ENCODE assay signal across 8 cellular contexts in the genomic region with DNA sequence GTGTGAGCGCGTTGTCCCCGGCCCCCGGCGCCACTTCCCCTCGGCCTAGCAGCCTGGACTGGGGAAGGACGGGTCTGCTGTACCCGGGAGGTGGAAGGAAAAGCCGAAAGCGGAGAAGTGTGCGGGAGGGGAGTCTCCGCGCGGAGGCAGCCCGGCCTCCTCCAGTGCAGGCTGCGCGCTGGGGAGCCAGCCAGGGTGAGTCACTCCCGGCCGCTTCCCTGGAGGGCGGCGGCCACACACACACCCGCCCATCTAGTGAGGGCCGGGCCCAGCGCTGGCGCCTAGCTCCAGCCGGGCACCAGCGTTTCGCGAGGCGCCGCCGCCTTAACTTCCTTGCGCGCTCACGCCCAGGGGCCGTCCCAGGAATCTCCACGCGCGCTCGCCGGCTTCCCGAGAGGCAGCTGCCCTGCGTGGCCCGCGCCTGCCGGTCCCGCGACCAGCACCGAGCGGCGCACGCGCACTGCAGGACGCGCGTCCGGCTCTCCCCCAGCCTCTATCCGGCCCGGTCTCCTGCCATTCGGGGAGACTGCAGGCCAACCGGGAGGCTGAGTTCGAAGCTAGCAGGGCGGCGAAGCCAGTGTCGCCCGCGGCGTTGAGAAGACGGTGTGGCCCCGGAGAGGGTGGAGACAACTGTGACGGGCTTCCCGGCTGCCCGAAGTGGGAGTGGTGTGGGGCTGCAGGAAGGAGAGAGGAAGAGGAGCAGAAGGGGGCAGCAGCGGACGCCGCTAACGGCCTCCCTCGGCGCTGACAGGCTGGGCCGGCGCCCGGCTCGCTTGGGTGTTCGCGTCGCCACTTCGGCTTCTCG. TPM values are rescaled to one million over a fixed set of nuclear protein-coding genes. Genes with fewer than 3 reads are reported as not detected.
A peak's percentile ranks its signal among the peaks of the same experiment; 100 is the strongest.
DNase-seq lines count a peak whose midpoint lies in the region; ATAC-seq and TF ChIP-seq lines count a peak whose summit lies in the region.

A gene (plus strand): TSS at position 702 of the 805 bp plus-strand sequence. CDS start 36,716 bp downstream, outside the sequence.

- in situ Hi-C loops in GM18951 (cut with MboI; ENCODE audit: low sequenced_read_pairs, unreplicated experiment), result loop anchor here (10.0 kb wide), 1 partner anchor 240 kb away; a partner anchor contains a TSS

- TF ChIP-seq CTCF in colonic mucosa (IDR thresholded peaks at IDR 0.05), result peak; percentile 21
- TF ChIP-seq CTCF in left lung (IDR thresholded peaks at IDR 0.05), result peak in 1 of 2 donors; percentile 29

- H3K4me1 ChIP-seq in colonic mucosa (no peaks in the 10 kb centered on the region), left lung (peaks cover 20 to 53% of the 10 kb centered on the region in 2 donors)

- H3K9me3 ChIP-seq in colonic mucosa (no peaks in the 10 kb centered on the region), left lung (no peaks in the 10 kb centered on the region)

- ATAC-seq in HG03280 (IDR thresholded peaks at IDR 0.05; ENCODE audit: unreplicated experiment) (peak; percentile 58), left lung (peak; percentile 93)

- peak within 1 kb of the TSS; percentile 90 to 95 for H3K9ac ChIP-seq in colonic mucosa (ENCODE audit: low read depth in 2 of 2, low read length in 2 of 2)

- H3K4me3 ChIP-seq in colonic mucosa (peak within 1 kb of the TSS; percentile 68), left lung (peak within 1 kb of the TSS; percentile 81 to 94)

- H3K36me3 ChIP-seq in colonic mucosa, result no peaks in the 10 kb centered on the region
- no peaks in the 10 kb centered on the region for H3K36me3 ChIP-seq in left lung

- peak; percentile 88 for TF ChIP-seq POLR2A in GM18951 (IDR thresholded peaks at IDR 0.05; ENCODE audit: extremely low read depth, insufficient read depth, insufficient read length)

- H3K27me3 ChIP-seq in colonic mucosa (no peaks in the 10 kb centered on the region), left lung (no peaks in the 10 kb centered on the region)

- DNase-seq in AML-193 (lab: John Stamatoyannopoulos, UW), result peak; percentile 86 to 94
- DNase-seq in NCI-H460 (ENCODE audit: extremely low read depth, low read depth), result peak; percentile 88
- peak; percentile 74 to 83 for DNase-seq in activated CD4-positive, alpha-beta T cell treated with anti-CD3 and anti-CD28 coated beads for 4 hours
- peak; percentile 92 for DNase-seq in colonic mucosa
- peak; percentile 94 to 99 for DNase-seq in left lung
- DNase-seq in stimulated activated CD4-positive, alpha-beta T cell treated with anti-CD3 and anti-CD28 coated beads, Interleukin-2, amount 100 ng/mL, for 48 hours, result peak; percentile 71 to 74

- H3K27ac ChIP-seq in colonic mucosa (peak within 1 kb of the TSS; percentile 99), left lung (peak within 1 kb of the TSS; percentile 98 to 100)

- intact Hi-C loops in colonic mucosa (cut with DNase I) (loop anchor here (5.0 to 10.0 kb wide), 5 partner anchors 137 to 440 kb away; a partner anchor contains a TSS), left lung (cut with DNase I) (loop anchor here in 1 of 2 donors (5.0 kb wide), 1 partner anchor 222 kb away; no protein-coding TSS in a partner anchor)

RNA-seq across cellular contexts. Expression of the gene that starts here (rescaled TPM):
- total RNA-seq in NCI-H460 (2014; rRNA removed; shearing (Covaris generic)), result 4.5 and 5.3 TPM in 2 replicates
- polyA plus RNA-seq in NCI-H460 (2014; cell fraction: nucleus; rRNA removed), result 1.5 and 2.5 TPM in 2 replicates
- 10 to 100 TPM in 1 of 2 donors, 1 to 10 TPM in 1; 7.0 to 14.8 TPM for total RNA-seq in colonic mucosa
- 10 to 100 TPM; 15.0 to 27.3 TPM for total RNA-seq in left lung

Comparison
In these comparisons a context has a peak if more than half of its experiments do, and no peak if none do; other contexts are left out.
1. Peak in every context shown above with its lines: DNase-seq, ATAC-seq, H3K4me3 ChIP-seq and H3K27ac ChIP-seq.